18 cellular contexts compared by ENCODE assay signal in genomic region chrY:15751001-15751400, GRCh38.
DNase-seq lines count a peak whose midpoint lies in the region; ATAC-seq, FAIRE-seq and TF ChIP-seq lines count a peak whose summit lies in the region.
"Had no signal": no experiment of that assay in that cellular context is flagged by ENCODE, and none has a peak within 500 bp of the region (broad histone marks: within the 10 kb centered on the region; RNA-seq: fewer than 3 reads in every experiment).

No MANE protein-coding gene starts in this region.

- H3K36me3 ChIP-seq in RWPE2 (ENCODE audit: low read depth) (no peaks in the 10 kb centered on the region), kidney (ENCODE audit: control insufficient read depth in 1 of 2, insufficient read depth in 2 of 2, low read length in 2 of 2) (no peaks in the 10 kb centered on the region)
- H3K36me3 ChIP-seq: BLaER1 treated with 17β-estradiol and CSF1 and Interleukin-3, amounts not matched to agents 10 nM and 100 nM had no signal

- H3K27ac ChIP-seq in RWPE2 (ENCODE audit: poor library complexity, severe bottlenecking): peak overlapping the region; percentile 91
- no peak overlapping the region for H3K27ac ChIP-seq in kidney (ENCODE audit: low read depth in 2 of 2, low read length in 2 of 2)
- H3K27ac ChIP-seq: BLaER1 treated with 17β-estradiol and CSF1 and Interleukin-3, amounts not matched to agents 10 nM and 100 nM had no signal

- DNase-seq in RWPE2 (ENCODE audit: low spot score): no peak
- peak; percentile 6 for DNase-seq in fibroblast of pulmonary artery (ENCODE audit: low read depth)
- peak; percentile 58 for DNase-seq in renal cortical epithelial cell (ENCODE audit: low read depth)
- DNase-seq in kidney: no peak
- DNase-seq in NCI-H1694 treated with DMSO at 0.1 percent for 48 hours (lab: John Stamatoyannopoulos, UW): no peak
- no peak for DNase-seq in DMS114 treated with DMSO at 0.1 percent for 48 hours (lab: John Stamatoyannopoulos, UW; ENCODE audit: unreplicated experiment)
- DNase-seq: AML-193; Calu3; CD4-positive, CD25-positive, alpha-beta regulatory T cell; DMS 273 treated with DMSO at 0.1 percent for 48 hours; DMS79 treated with DMSO at 0.1 percent for 48 hours; EL; H9; IMR-90 had no signal

- TF ChIP-seq CTCF in RWPE2 (IDR thresholded peaks at IDR 0.05; ENCODE audit: poor library complexity, severe bottlenecking): no peak
- no peak for TF ChIP-seq CTCF in fibroblast of pulmonary artery (IDR thresholded peaks at IDR 0.05; ENCODE audit: low read length, missing control alignments)
- no peak for TF ChIP-seq CTCF in kidney (IDR thresholded peaks at IDR 0.05; ENCODE audit: borderline replicate concordance, extremely low read depth, insufficient read depth)

- no peaks in the 10 kb centered on the region for H3K27me3 ChIP-seq in RWPE2 (ENCODE audit: insufficient read depth, poor library complexity, severe bottlenecking)
- H3K27me3 ChIP-seq: BLaER1 treated with 17β-estradiol and CSF1 and Interleukin-3, amounts not matched to agents 10 nM and 100 nM had no signal

- H3K4me1 ChIP-seq in RWPE2 (ENCODE audit: insufficient read depth, poor library complexity, severe bottlenecking): peaks cover 37% of the 10 kb centered on the region
- no peaks in the 10 kb centered on the region for H3K4me1 ChIP-seq in kidney (ENCODE audit: control insufficient read depth in 1 of 2, insufficient read depth in 1 of 2, low read depth in 1 of 2, low read length in 2 of 2)
- H3K4me1 ChIP-seq: BLaER1 treated with 17β-estradiol and CSF1 and Interleukin-3, amounts not matched to agents 10 nM and 100 nM had no signal

- no peak overlapping the region for H3K4me3 ChIP-seq in RWPE2 (ENCODE audit: severe bottlenecking)
- no peak overlapping the region for H3K4me3 ChIP-seq in fibroblast of pulmonary artery (replicated peaks; ENCODE audit: low read depth, low read length)
- no peak overlapping the region for H3K4me3 ChIP-seq in kidney (ENCODE audit: low read length in 2 of 2)
- H3K4me3 ChIP-seq: BLaER1 treated with 17β-estradiol and CSF1 and Interleukin-3, amounts not matched to agents 10 nM and 100 nM; GM23338 had no signal

- no peaks in the 10 kb centered on the region for H3K9me3 ChIP-seq in RWPE2 (ENCODE audit: severe bottlenecking)
- no peaks in the 10 kb centered on the region for H3K9me3 ChIP-seq in kidney (ENCODE audit: control insufficient read depth in 1 of 2, low read length in 2 of 2)
- H3K9me3 ChIP-seq: BLaER1 treated with 17β-estradiol and CSF1 and Interleukin-3, amounts not matched to agents 10 nM and 100 nM had no signal

- FAIRE-seq in kidney (lab: Jason Lieb, UNC): no peak
- FAIRE-seq: G401.6, GM12891 had no signal

- ATAC-seq in RWPE2 (ENCODE audit: low read depth): 0 out of 3 replicates have a peak, but pooled peaks have one; percentile 15
- ATAC-seq: GM23338 had no signal

- H3K9ac ChIP-seq in kidney (ENCODE audit: low read length in 2 of 2): no peak overlapping the region
- H3K9ac ChIP-seq: BLaER1 treated with 17β-estradiol and CSF1 and Interleukin-3, amounts not matched to agents 10 nM and 100 nM had no signal

- intact Hi-C loops in kidney (cut with DNase I): no loop called here

Comparison
In these comparisons a context has a peak if more than half of its experiments do, and no peak if none do; other contexts are left out.
1. DNase-seq: peak in fibroblast of pulmonary artery (single experiment) and renal cortical epithelial cell (single experiment); none in RWPE2 (single experiment), kidney (single experiment), NCI-H1694 treated with DMSO at 0.1 percent for 48 hours (single experiment) and DMS114 treated with DMSO at 0.1 percent for 48 hours (single experiment).